Comparison of ENCODE assay signal across 8 cellular contexts in the genomic region with DNA sequence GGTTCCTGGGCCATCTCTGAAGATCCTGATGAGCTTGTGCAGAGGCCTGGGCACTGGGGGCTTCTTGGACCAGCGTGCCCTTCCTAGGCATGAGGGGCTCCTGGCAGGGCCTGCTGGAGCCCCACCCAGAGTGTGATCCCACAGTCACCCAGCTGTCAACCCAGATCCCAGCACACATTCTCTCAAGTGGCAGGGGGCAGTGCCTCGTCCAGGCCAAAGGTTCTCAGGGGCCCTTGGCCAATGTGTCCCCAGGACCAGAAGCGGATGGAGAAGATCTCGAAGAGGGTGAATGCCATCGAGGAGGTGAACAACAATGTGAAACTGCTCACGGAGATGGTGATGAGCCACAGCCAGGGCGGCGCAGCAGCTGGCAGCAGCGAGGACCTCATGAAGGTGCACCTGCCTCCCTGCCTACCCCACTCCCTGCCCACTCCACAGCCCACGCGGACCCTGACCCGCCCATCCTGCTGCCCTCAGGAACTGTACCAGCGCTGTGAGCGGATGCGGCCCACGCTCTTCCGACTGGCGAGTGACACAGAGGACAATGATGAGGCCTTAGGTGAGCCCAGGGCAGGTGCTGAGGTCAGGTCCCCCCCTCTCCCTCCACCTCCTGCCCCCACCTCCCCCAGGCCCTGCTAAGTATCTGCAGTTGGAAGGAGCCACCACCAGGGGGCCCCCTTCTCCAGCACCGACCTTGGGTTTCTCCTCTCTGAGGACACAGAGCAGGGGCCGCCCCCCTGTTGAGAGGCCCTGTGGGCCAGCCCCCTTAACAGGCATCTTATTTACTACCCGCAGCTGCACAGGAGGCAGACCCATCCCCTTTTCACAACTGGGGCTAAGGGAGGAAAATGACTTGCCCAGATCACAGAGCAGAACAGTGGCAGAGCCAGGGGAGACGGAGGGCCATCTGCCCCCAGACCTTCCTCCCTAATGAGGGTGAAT. TPM values are rescaled to one million over a fixed set of nuclear protein-coding genes. Genes with fewer than 3 reads are reported as not detected.
DNase-seq lines count a peak whose midpoint lies in the region; ATAC-seq, FAIRE-seq and TF ChIP-seq lines count a peak whose summit lies in the region.

No MANE protein-coding gene starts in this region.

- no peak overlapping the region for H2BK20ac ChIP-seq in IMR-90 (ENCODE audit: low read depth, low read length)

- peak; percentile 65 for TF ChIP-seq RAD21 in IMR-90 (IDR thresholded peaks at IDR 0.05; ENCODE audit: low read length)

- H3K14ac ChIP-seq in IMR-90 (replicated peaks; ENCODE audit: low read depth, low read length), result no peak overlapping the region

- POLR2A ChIA-PET in IMR-90 (lab: Charles Lee; ENCODE audit: unreplicated experiment), result no interaction called here

- CTCF ChIA-PET in IMR-90 (lab: Yijun Ruan, JAX), result interaction anchor here (0.7 kb wide), 1 partner anchor 10 kb away, joined by 3 read pairs; no protein-coding TSS in a partner anchor

- no peak for TF ChIP-seq POLR2A in IMR-90 (IDR thresholded peaks at IDR 0.05; ENCODE audit: low read depth, low read length)

- H4K20me1 ChIP-seq in IMR-90 (ENCODE audit: insufficient read depth, low read length), result no peaks in the 10 kb centered on the region; the same call in 1 of the 2 replicates
- peaks cover 3% of the 10 kb centered on the region for H4K20me1 ChIP-seq in astrocyte (ENCODE audit: insufficient read depth, low read length)

- H3K9me3 ChIP-seq in IMR-90 (ENCODE audit: control insufficient read depth, insufficient read depth, low read length) (no peaks in the 10 kb centered on the region), astrocyte (ENCODE audit: insufficient read depth, low read depth, low read length) (no peaks in the 10 kb centered on the region), iPS-20b (ENCODE audit: insufficient read depth, low read depth, low read length) (no peaks in the 10 kb centered on the region)

- H3K9me1 ChIP-seq in IMR-90 (ENCODE audit: insufficient read depth, low read length), result no peaks in the 10 kb centered on the region

- DNase-seq in D721Med (ENCODE audit: insufficient read length, low spot score) (peak; percentile 66), IMR-90 (peak; percentile 43), T-helper 22 cell (ENCODE audit: low read depth) (peak; percentile 48), astrocyte (ENCODE audit: low read depth) (no peak)
- DNase-seq in stimulated activated CD4-positive, alpha-beta T cell treated with anti-CD3 and anti-CD28 coated beads, Interleukin-1b, Interleukin-23, amount 100 ng/mL, for 24 hours (ENCODE audit: low read depth in 4 of 4, low spot score in 1 of 4), result peak in 3 of 4 experiments; percentile 58 to 67 (median 61)

- FAIRE-seq in D721Med (lab: Jason Lieb, UNC), result no peak
- no peak for FAIRE-seq in astrocyte (lab: Jason Lieb, UNC)

- peaks cover 8% of the 10 kb centered on the region for H3K4me1 Mint-ChIP-seq in astrocyte (ENCODE audit: low read depth, unreplicated experiment)

- H3K4me2 ChIP-seq in IMR-90 (ENCODE audit: low read depth, low read length) (no peak overlapping the region; the same call in 1 of the 2 replicates), astrocyte (ENCODE audit: low read length) (no peak overlapping the region)

- H2BK15ac ChIP-seq in IMR-90 (ENCODE audit: low read depth, low read length), result no peak overlapping the region

- in situ Hi-C loops in IMR-90 (cut with MboI; ENCODE audit: low sequenced_read_pairs), result no loop called here

- peaks cover 4% of the 10 kb centered on the region for H3K36me3 Mint-ChIP-seq in astrocyte (ENCODE audit: low read depth, unreplicated experiment)

- intact Hi-C loops in IMR-90 (cut with micrococcal nuclease), result loop anchor here (1.0 kb wide), 2 partner anchors 58 to 129 kb away; no protein-coding TSS in a partner anchor

- H3K4ac ChIP-seq in IMR-90 (ENCODE audit: low read depth, low read length), result peak overlapping the region; percentile 56; the same call in 1 of the 2 replicates

- dilution Hi-C loops in IMR-90 (cut with HindIII; ENCODE audit: low sequenced_read_pairs, unreplicated experiment), result no loop called here

- H3K4me1 ChIP-seq in IMR-90 (ENCODE audit: control insufficient read depth, insufficient read depth, low read length), result peaks cover 3% of the 10 kb centered on the region; the same call in 1 of the 2 replicates
- H3K4me1 ChIP-seq in astrocyte (ENCODE audit: insufficient read depth, low read length), result no peaks in the 10 kb centered on the region
- H3K4me1 ChIP-seq in iPS-20b (ENCODE audit: insufficient read depth, low read length), result peaks cover 2% of the 10 kb centered on the region; the same call in 1 of the 2 replicates

- peak overlapping the region; percentile 79 for H2AK9ac ChIP-seq in IMR-90 (replicated peaks; ENCODE audit: low read depth, low read length, poor library complexity)

- H3K56ac ChIP-seq in IMR-90 (ENCODE audit: extremely low read depth, insufficient read depth, low read length), result no peak overlapping the region

- H2AFZ ChIP-seq in IMR-90 (replicated peaks; ENCODE audit: low read length, poor library complexity), result peak overlapping the region; percentile 79
- no peak overlapping the region for H2AFZ ChIP-seq in astrocyte (ENCODE audit: low read depth, low read length)

- no peak overlapping the region for H3K27ac Mint-ChIP-seq in astrocyte (ENCODE audit: unreplicated experiment)

- ATAC-seq in IMR-90 (ENCODE audit: low read depth) (peak; percentile 94), HG03159 (IDR thresholded peaks at IDR 0.05; ENCODE audit: unreplicated experiment) (no peak), GM18870 (IDR thresholded peaks at IDR 0.05; ENCODE audit: unreplicated experiment) (no peak)

- no peaks in the 10 kb centered on the region for H3K27me3 ChIP-seq in IMR-90 (ENCODE audit: control insufficient read depth, insufficient read depth, low read length)
- H3K27me3 ChIP-seq in astrocyte (ENCODE audit: insufficient read depth, low read length), result no peaks in the 10 kb centered on the region
- H3K27me3 ChIP-seq in iPS-20b (ENCODE audit: insufficient read depth, low read length), result no peaks in the 10 kb centered on the region

- H3K27ac ChIP-seq in IMR-90 (ENCODE audit: insufficient read depth, low read length) (peak overlapping the region; percentile 9; the same call in 1 of the 2 replicates), astrocyte (ENCODE audit: low read depth, low read length) (no peak overlapping the region), iPS-20b (ENCODE audit: low read length) (no peak overlapping the region)

- no TSS peak for BruUV-seq in IMR-90 (replicated peaks; lab: Mats Ljungman, UMichigan)

- H2BK120ac ChIP-seq in IMR-90 (ENCODE audit: low read depth, low read length), result no peak overlapping the region

- H2BK5ac ChIP-seq in IMR-90 (ENCODE audit: low read depth, low read length, poor library complexity, severe bottlenecking), result no peak overlapping the region

- H3K4me3 Mint-ChIP-seq in astrocyte (ENCODE audit: unreplicated experiment), result no peak overlapping the region

- peak overlapping the region; percentile 3; the same call in 1 of the 2 replicates for H3K9ac ChIP-seq in IMR-90 (ENCODE audit: low read depth, low read length)
- peak overlapping the region; percentile 25 for H3K9ac ChIP-seq in astrocyte (ENCODE audit: low read length)
- peak overlapping the region; percentile 37; the same call in 1 of the 2 replicates for H3K9ac ChIP-seq in iPS-20b (ENCODE audit: low read depth, low read length)

- H3K23ac ChIP-seq in IMR-90 (ENCODE audit: low read depth, low read length), result no peak overlapping the region

- 75% methylated on average over 4 of the region's 22 CpGs; no CpG with 5 or more reads in 1 of the 2 experiments for WGBS in IMR-90 (ENCODE audit: extremely low coverage in 2 of 2, insufficient read length in 1 of 2), 2 experiments

- no peaks in the 10 kb centered on the region for H3K27me3 Mint-ChIP-seq in astrocyte (ENCODE audit: low read depth, unreplicated experiment)

- H2AK5ac ChIP-seq in IMR-90 (ENCODE audit: low read depth, low read length), result peak overlapping the region; percentile 63; the same call in 1 of the 2 replicates

- H3K4me3 ChIP-seq in IMR-90 (ENCODE audit: insufficient read depth, low read depth, low read length) (no peak overlapping the region), astrocyte (ENCODE audit: insufficient read depth, low read depth, low read length) (no peak overlapping the region), iPS-20b (ENCODE audit: low read length) (no peak overlapping the region)

- H3K36me3 ChIP-seq in IMR-90 (ENCODE audit: control insufficient read depth, insufficient read depth, low read length) (peaks cover 47% of the 10 kb centered on the region), astrocyte (ENCODE audit: insufficient read depth, low read length) (peaks cover 9% of the 10 kb centered on the region), iPS-20b (ENCODE audit: insufficient read depth, low read depth, low read length) (peaks cover 32% of the 10 kb centered on the region)

- H3K79me1 ChIP-seq in IMR-90 (ENCODE audit: low read depth in 1 of 2, low read length in 2 of 2), result peaks cover 0 to 12% of the 10 kb centered on the region in 2 experiments; a peak in 2 of 4 replicates

- H3K79me2 ChIP-seq in astrocyte (ENCODE audit: insufficient read depth, low read length), result no peaks in the 10 kb centered on the region

- H4K8ac ChIP-seq in IMR-90 (ENCODE audit: low read depth in 2 of 2, low read length in 2 of 2), result peak overlapping the region in 1 of 2 experiments; percentile 26; a peak in 1 of 4 replicates

- H3K18ac ChIP-seq in IMR-90 (ENCODE audit: low read depth, low read length), result no peak overlapping the region

- H4K91ac ChIP-seq in IMR-90 (ENCODE audit: insufficient read depth, low read depth, low read length), result no peak overlapping the region

- no peaks in the 10 kb centered on the region for H3K9me3 Mint-ChIP-seq in astrocyte (ENCODE audit: unreplicated experiment)

- TF ChIP-seq CTCF in D721Med (IDR thresholded peaks at IDR 0.05; ENCODE audit: insufficient read depth, missing control alignments) (peak; percentile 61), IMR-90 (conservative IDR thresholded peaks at IDR 0.05; ENCODE audit: low read depth, low read length) (peak; percentile 70), astrocyte (IDR thresholded peaks at IDR 0.05; ENCODE audit: insufficient read depth, low read depth, low read length) (peak; percentile 34)

- peak overlapping the region; percentile 6; the same call in 1 of the 2 replicates for H4K5ac ChIP-seq in IMR-90 (ENCODE audit: low read depth, low read length)

RNA-seq across cellular contexts. Expression of a gene that starts 14.7 kb away (rescaled TPM):
- total RNA-seq in IMR-90 (2012; rRNA removed) (17.2 and 19.7 TPM in 2 replicates), astrocyte (39.9 and 43.1 TPM in 2 replicates)
- 48.5 and 50.4 TPM in 2 replicates for polyA plus RNA-seq in IMR-90 (2012; rRNA removed)
- polyA plus RNA-seq in IMR-90 (2012; cell fraction: cytosol; rRNA removed), result 17.9 and 26.5 TPM in 2 replicates
- 243 and 309 TPM in 2 replicates for polyA plus RNA-seq in IMR-90 (2012; cell fraction: nucleus; rRNA removed; ENCODE audit: low replicate concordance)

RNA-seq across cellular contexts. Expression of a gene that starts 16.1 kb away (rescaled TPM):
- total RNA-seq in IMR-90 (2012; rRNA removed), result 8.8 and 10.8 TPM in 2 replicates
- polyA plus RNA-seq in IMR-90 (2012; rRNA removed), result 30.0 and 33.3 TPM in 2 replicates
- polyA plus RNA-seq in IMR-90 (2012; cell fraction: cytosol; rRNA removed), result 11.6 and 27.3 TPM in 2 replicates
- 67.7 and 113 TPM in 2 replicates for polyA plus RNA-seq in IMR-90 (2012; cell fraction: nucleus; rRNA removed; ENCODE audit: low replicate concordance)
- total RNA-seq in astrocyte, result 26.5 and 31.6 TPM in 2 replicates

RNA-seq across cellular contexts. Expression of a gene that starts 35.2 kb away (rescaled TPM):
- total RNA-seq in IMR-90 (2012; rRNA removed) (5.4 and 5.6 TPM in 2 replicates), astrocyte (18.9 and 22.4 TPM in 2 replicates)
- 24.1 and 26.5 TPM in 2 replicates for polyA plus RNA-seq in IMR-90 (2012; rRNA removed)
- 17.9 and 18.9 TPM in 2 replicates for polyA plus RNA-seq in IMR-90 (2012; cell fraction: cytosol; rRNA removed)
- 4.8 and 10.9 TPM in 2 replicates for polyA plus RNA-seq in IMR-90 (2012; cell fraction: nucleus; rRNA removed; ENCODE audit: low replicate concordance)

RNA-seq across cellular contexts. Expression of a gene that starts 43.5 kb away (rescaled TPM):
- total RNA-seq in IMR-90 (2012; rRNA removed) (not detected in 2 replicates), astrocyte (not detected in 2 replicates)
- polyA plus RNA-seq in IMR-90 (2012; rRNA removed), result not detected in 2 replicates
- not detected in 2 replicates for polyA plus RNA-seq in IMR-90 (2012; cell fraction: cytosol; rRNA removed)
- not detected in 2 replicates for polyA plus RNA-seq in IMR-90 (2012; cell fraction: nucleus; rRNA removed; ENCODE audit: low replicate concordance)

RNA-seq across cellular contexts. Expression of a gene that starts 52.1 kb away (rescaled TPM):
- total RNA-seq in IMR-90 (2012; rRNA removed) (9,081 and 15,383 TPM in 2 replicates), astrocyte (240 and 260 TPM in 2 replicates)
- polyA plus RNA-seq in IMR-90 (2012; rRNA removed), result 11,896 and 18,749 TPM in 2 replicates
- polyA plus RNA-seq in IMR-90 (2012; cell fraction: cytosol; rRNA removed), result 53,551 and 65,152 TPM in 2 replicates
- 5,542 and 13,774 TPM in 2 replicates for polyA plus RNA-seq in IMR-90 (2012; cell fraction: nucleus; rRNA removed; ENCODE audit: low replicate concordance)
